22 cellular contexts compared by ENCODE assay signal in the genomic region with DNA sequence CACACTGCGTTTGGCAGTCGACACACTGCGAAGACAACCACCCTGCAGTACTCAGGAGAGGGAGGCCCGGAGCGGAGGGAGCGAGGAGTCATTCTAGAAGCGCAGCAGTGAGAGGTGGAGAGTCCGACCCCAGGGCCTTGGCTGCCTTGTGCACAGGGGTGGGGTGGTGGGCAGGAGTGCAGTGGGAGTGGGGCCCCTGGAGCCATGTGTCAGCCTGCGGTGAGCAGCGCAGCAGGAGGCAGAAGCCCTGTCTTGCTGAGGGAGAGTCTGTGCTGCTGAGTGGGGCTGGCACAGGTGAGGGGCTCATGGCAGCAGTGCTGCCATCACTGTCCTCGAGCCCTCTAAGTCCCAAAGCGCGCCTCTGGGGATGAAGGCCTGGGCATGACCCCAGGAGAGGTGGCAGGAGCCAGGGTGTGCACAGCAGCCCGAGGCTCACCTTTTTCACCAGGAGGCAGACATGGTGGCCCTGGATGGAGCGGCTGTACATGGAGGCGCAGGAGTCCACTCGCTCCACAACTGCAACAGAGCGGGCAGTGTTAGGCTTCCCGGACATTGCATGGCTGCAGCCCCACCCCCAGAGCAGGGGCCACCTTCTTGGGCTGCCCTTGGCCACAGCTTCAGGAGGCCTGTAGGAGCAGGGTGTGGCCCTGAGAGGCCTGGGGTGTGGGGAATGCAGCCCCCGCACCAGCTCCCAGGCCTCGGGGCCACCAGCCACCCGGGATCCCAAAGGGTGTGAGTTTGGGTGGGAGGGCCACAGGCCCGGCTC.
"Had no signal": no experiment of that assay in that cellular context is flagged by ENCODE, and none has a peak within 500 bp of the region (broad histone marks: within the 10 kb centered on the region; RNA-seq: fewer than 3 reads in every experiment).

No MANE protein-coding gene starts in this region.

- DNase-seq: activated effector memory CD4-positive, alpha-beta T cell treated with Interleukin-2 at 50 U/mL for 16 hours; activated naive CD4-positive, alpha-beta T cell treated with anti-CD3 and anti-CD28 coated beads for 36 hours; activated T-cell treated with anti-CD3 and anti-CD28 coated beads, Interleukin-2, amount 50 U/mL, for 1 hour; anterior cingulate cortex; central memory CD4-positive, alpha-beta T cell; heart right ventricle; islet precursor cell; left cardiac atrium; mesenchymal stem cell; mucosa of descending colon; right lobe of liver; stimulated activated CD4-positive, alpha-beta T cell treated with anti-CD3 and anti-CD28 coated beads, Interleukin-1b, Interleukin-23, amount 100 ng/mL, for 48 hours; T-cell; T-helper 9 cell; transverse colon had no signal

- H3K27me3 Mint-ChIP-seq: brain; stimulated activated memory B cell treated with anti-CD40 and anti-IgM and Interleukin-4, amounts not matched to agents 10 μg/mL and 1 μg/mL and 100 μg/mL, for 72 hours; T-cell had no signal

- H3K27ac ChIP-seq: coronary artery, epithelial cell of prostate, right lobe of liver, skin epidermis, transverse colon, vagina had no signal

- H3K4me1 ChIP-seq: right lobe of liver, transverse colon, vagina had no signal

- H3K4me3 Mint-ChIP-seq: activated naive CD4-positive, alpha-beta T cell treated with anti-CD3 and anti-CD28 coated beads for 36 hours; brain; stimulated activated memory B cell treated with anti-CD40 and anti-IgM and Interleukin-4, amounts not matched to agents 10 μg/mL and 1 μg/mL and 100 μg/mL, for 72 hours; T-cell; WTC11 had no signal

- H3K27me3 ChIP-seq: heart right ventricle, right lobe of liver, transverse colon, vagina had no signal

- H3K9me3 ChIP-seq: right lobe of liver, transverse colon, vagina had no signal

- H3K27ac Mint-ChIP-seq: activated naive CD4-positive, alpha-beta T cell treated with anti-CD3 and anti-CD28 coated beads for 36 hours; stimulated activated memory B cell treated with anti-CD40 and anti-IgM and Interleukin-4, amounts not matched to agents 10 μg/mL and 1 μg/mL and 100 μg/mL, for 72 hours; T-cell had no signal

- H3K4me1 Mint-ChIP-seq: brain, WTC11 had no signal

- ATAC-seq: left cardiac atrium; mucosa of descending colon; stimulated activated memory B cell treated with anti-CD40 and anti-IgM and Interleukin-4, amounts not matched to agents 10 μg/mL and 1 μg/mL and 100 μg/mL, for 72 hours; T-cell; WTC11 had no signal

- H3K4me3 ChIP-seq: coronary artery, heart right ventricle, mucosa of descending colon, right lobe of liver, skin epidermis, transverse colon, vagina had no signal
